In the genomic region with DNA sequence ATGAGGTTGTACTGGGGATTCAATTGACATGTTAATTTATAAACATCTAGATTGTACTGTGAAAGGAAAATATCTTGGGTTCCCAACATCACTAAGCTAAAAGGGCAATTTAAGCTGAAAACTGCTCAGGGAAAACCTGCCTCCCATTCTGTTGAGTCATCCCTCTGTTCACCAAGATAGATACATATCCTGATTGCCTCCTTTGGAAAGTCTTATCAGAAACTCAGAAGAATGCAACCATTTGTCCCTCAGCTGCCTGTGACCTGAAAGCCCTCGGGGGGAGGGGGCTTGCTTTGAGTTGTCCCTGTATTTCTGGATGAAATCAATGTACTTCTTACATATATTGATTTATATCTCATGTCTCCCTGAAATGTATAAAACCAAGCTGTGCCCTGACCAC, we compare ENCODE assay signal across 1 cellular context.
TF ChIP-seq lines count a peak whose summit lies in the region.

No MANE protein-coding gene starts in this region.

TF ChIP-seq in K562, 482 proteins besides CTCF, POLR2A, EP300 and RAD21 (continued from another document and continues in another):
- peak; percentile 92 for TF ChIP-seq FOXM1 (IDR thresholded peaks at IDR 0.05; ENCODE audit: low read depth)
- TF ChIP-seq FOXM1 (CRISPR knock-in tag; IDR thresholded peaks at IDR 0.05; ENCODE audit: low read depth) = no peak
- TF ChIP-seq POLR2B (IDR thresholded peaks at IDR 0.05; ENCODE audit: low read depth, partially characterized antibody) = no peak
- TF ChIP-seq XRCC4 (IDR thresholded peaks at IDR 0.05; ENCODE audit: extremely low read depth, insufficient read depth, insufficient read length) = no peak
- peak; percentile 41; the same call in 1 of the 2 replicates for TF ChIP-seq EHMT2 (IDR thresholded peaks at IDR 0.05)
- no peak for TF ChIP-seq SIN3B (IDR thresholded peaks at IDR 0.05; ENCODE audit: low read depth)
- TF ChIP-seq NR4A1 (CRISPR knock-in tag; IDR thresholded peaks at IDR 0.05) = no peak
- TF ChIP-seq NR4A1 (tag; IDR thresholded peaks at IDR 0.05) = 0 out of 2 replicates have a peak, but pooled peaks have one; percentile 28
- peak; percentile 79 to 80; a peak in 2 of 4 replicates for TF ChIP-seq TBL1XR1 (IDR thresholded peaks at IDR 0.05; ENCODE audit: low read length in 2 of 2)
- TF ChIP-seq STAT5A (IDR thresholded peaks at IDR 0.05; ENCODE audit: borderline replicate concordance, low read length) = peak; percentile 76
- peak in 1 of 2 experiments; percentile 88; a peak in 2 of 4 replicates for TF ChIP-seq TEAD1 (CRISPR knock-in tag; IDR thresholded peaks at IDR 0.05)
- no peak for TF ChIP-seq HMG20B (CRISPR knock-in tag; IDR thresholded peaks at IDR 0.05)
- TF ChIP-seq, protein P1, sequence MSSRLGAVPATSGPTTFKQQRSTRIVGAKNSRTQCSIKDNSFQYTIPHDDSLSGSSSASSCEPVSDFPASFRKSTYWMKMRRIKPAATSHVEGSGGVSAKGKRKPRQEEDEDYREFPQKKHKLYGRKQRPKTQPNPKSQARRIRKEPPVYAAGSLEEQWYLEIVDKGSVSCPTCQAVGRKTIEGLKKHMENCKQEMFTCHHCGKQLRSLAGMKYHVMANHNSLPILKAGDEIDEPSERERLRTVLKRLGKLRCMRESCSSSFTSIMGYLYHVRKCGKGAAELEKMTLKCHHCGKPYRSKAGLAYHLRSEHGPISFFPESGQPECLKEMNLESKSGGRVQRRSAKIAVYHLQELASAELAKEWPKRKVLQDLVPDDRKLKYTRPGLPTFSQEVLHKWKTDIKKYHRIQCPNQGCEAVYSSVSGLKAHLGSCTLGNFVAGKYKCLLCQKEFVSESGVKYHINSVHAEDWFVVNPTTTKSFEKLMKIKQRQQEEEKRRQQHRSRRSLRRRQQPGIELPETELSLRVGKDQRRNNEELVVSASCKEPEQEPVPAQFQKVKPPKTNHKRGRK (tag; IDR thresholded peaks at IDR 0.05) = no peak
- TF ChIP-seq, protein P2, sequence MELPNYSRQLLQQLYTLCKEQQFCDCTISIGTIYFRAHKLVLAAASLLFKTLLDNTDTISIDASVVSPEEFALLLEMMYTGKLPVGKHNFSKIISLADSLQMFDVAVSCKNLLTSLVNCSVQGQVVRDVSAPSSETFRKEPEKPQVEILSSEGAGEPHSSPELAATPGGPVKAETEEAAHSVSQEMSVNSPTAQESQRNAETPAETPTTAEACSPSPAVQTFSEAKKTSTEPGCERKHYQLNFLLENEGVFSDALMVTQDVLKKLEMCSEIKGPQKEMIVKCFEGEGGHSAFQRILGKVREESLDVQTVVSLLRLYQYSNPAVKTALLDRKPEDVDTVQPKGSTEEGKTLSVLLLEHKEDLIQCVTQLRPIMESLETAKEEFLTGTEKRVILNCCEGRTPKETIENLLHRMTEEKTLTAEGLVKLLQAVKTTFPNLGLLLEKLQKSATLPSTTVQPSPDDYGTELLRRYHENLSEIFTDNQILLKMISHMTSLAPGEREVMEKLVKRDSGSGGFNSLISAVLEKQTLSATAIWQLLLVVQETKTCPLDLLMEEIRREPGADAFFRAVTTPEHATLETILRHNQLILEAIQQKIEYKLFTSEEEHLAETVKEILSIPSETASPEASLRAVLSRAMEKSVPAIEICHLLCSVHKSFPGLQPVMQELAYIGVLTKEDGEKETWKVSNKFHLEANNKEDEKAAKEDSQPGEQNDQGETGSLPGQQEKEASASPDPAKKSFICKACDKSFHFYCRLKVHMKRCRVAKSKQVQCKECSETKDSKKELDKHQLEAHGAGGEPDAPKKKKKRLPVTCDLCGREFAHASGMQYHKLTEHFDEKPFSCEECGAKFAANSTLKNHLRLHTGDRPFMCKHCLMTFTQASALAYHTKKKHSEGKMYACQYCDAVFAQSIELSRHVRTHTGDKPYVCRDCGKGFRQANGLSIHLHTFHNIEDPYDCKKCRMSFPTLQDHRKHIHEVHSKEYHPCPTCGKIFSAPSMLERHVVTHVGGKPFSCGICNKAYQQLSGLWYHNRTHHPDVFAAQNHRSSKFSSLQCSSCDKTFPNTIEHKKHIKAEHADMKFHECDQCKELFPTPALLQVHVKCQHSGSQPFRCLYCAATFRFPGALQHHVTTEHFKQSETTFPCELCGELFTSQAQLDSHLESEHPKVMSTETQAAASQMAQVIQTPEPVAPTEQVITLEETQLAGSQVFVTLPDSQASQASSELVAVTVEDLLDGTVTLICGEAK (IDR thresholded peaks at IDR 0.05) = 0 out of 2 replicates have a peak, but pooled peaks have one; percentile 3
- TF ChIP-seq, protein P2 (CRISPR knock-in tag; IDR thresholded peaks at IDR 0.05) = no peak
- TF ChIP-seq KLF16 (IDR thresholded peaks at IDR 0.05) = peak; percentile 85
- no peak for TF ChIP-seq ZNF75A (CRISPR knock-in tag; IDR thresholded peaks at IDR 0.05)
- peak; percentile 93 for TF ChIP-seq JUND (IDR thresholded peaks at IDR 0.05; ENCODE audit: borderline replicate concordance, low read depth, low read length)
- peak; percentile 85; the same call in 1 of the 3 replicates for TF ChIP-seq JUND (tag; IDR thresholded peaks at IDR 0.05; ENCODE audit: borderline replicate concordance, low read depth, low read length)
- peak; percentile 75 for TF ChIP-seq RNF2 (IDR thresholded peaks at IDR 0.05)
- TF ChIP-seq, protein P3, sequence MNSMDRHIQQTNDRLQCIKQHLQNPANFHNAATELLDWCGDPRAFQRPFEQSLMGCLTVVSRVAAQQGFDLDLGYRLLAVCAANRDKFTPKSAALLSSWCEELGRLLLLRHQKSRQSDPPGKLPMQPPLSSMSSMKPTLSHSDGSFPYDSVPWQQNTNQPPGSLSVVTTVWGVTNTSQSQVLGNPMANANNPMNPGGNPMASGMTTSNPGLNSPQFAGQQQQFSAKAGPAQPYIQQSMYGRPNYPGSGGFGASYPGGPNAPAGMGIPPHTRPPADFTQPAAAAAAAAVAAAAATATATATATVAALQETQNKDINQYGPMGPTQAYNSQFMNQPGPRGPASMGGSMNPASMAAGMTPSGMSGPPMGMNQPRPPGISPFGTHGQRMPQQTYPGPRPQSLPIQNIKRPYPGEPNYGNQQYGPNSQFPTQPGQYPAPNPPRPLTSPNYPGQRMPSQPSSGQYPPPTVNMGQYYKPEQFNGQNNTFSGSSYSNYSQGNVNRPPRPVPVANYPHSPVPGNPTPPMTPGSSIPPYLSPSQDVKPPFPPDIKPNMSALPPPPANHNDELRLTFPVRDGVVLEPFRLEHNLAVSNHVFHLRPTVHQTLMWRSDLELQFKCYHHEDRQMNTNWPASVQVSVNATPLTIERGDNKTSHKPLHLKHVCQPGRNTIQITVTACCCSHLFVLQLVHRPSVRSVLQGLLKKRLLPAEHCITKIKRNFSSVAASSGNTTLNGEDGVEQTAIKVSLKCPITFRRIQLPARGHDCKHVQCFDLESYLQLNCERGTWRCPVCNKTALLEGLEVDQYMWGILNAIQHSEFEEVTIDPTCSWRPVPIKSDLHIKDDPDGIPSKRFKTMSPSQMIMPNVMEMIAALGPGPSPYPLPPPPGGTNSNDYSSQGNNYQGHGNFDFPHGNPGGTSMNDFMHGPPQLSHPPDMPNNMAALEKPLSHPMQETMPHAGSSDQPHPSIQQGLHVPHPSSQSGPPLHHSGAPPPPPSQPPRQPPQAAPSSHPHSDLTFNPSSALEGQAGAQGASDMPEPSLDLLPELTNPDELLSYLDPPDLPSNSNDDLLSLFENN (IDR thresholded peaks at IDR 0.05; ENCODE audit: low read depth in 2 of 2, low read length in 2 of 2) = peak in 1 of 2 experiments; percentile 78; a peak in 2 of 4 replicates
- no peak for TF ChIP-seq NR2C1 (IDR thresholded peaks at IDR 0.05)
- peak; percentile 27; the same call in 1 of the 2 replicates for TF ChIP-seq NR2C1 (tag; IDR thresholded peaks at IDR 0.05)
- no peak for TF ChIP-seq CBFB (CRISPR knock-in tag; IDR thresholded peaks at IDR 0.05)
- TF ChIP-seq ARNT (IDR thresholded peaks at IDR 0.05) = peak in 1 of 2 experiments; percentile 82; a peak in 1 of 4 replicates
- peak; percentile 86 for TF ChIP-seq PML (IDR thresholded peaks at IDR 0.05; ENCODE audit: low read length)
- peak; percentile 65; the same call in 1 of the 2 replicates for TF ChIP-seq JUN (IDR thresholded peaks at IDR 0.05; ENCODE audit: borderline replicate concordance, low read depth, low read length)
- TF ChIP-seq JUN (CRISPR knock-in tag; IDR thresholded peaks at IDR 0.05; ENCODE audit: borderline replicate concordance) = no peak
- TF ChIP-seq MAFK (IDR thresholded peaks at IDR 0.05; ENCODE audit: low read length) = peak; percentile 86
- TF ChIP-seq ZNF143 (CRISPR knock-in tag; IDR thresholded peaks at IDR 0.05) = no peak
- TF ChIP-seq, protein P4, sequence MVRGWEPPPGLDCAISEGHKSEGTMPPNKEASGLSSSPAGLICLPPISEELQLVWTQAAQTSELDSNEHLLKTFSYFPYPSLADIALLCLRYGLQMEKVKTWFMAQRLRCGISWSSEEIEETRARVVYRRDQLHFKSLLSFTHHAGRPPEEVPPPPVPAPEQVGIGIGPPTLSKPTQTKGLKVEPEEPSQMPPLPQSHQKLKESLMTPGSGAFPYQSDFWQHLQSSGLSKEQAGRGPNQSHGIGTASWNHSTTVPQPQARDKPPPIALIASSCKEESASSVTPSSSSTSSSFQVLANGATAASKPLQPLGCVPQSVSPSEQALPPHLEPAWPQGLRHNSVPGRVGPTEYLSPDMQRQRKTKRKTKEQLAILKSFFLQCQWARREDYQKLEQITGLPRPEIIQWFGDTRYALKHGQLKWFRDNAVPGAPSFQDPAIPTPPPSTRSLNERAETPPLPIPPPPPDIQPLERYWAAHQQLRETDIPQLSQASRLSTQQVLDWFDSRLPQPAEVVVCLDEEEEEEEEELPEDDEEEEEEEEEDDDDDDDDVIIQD (CRISPR knock-in tag; IDR thresholded peaks at IDR 0.05) = no peak
- TF ChIP-seq, protein P5, sequence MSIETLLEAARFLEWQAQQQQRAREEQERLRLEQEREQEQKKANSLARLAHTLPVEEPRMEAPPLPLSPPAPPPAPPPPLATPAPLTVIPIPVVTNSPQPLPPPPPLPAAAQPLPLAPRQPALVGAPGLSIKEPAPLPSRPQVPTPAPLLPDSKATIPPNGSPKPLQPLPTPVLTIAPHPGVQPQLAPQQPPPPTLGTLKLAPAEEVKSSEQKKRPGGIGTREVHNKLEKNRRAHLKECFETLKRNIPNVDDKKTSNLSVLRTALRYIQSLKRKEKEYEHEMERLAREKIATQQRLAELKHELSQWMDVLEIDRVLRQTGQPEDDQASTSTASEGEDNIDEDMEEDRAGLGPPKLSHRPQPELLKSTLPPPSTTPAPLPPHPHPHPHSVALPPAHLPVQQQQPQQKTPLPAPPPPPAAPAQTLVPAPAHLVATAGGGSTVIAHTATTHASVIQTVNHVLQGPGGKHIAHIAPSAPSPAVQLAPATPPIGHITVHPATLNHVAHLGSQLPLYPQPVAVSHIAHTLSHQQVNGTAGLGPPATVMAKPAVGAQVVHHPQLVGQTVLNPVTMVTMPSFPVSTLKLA (conservative IDR thresholded peaks at IDR 0.05) = peak in 1 of 2 experiments; percentile 53; a peak in 2 of 4 replicates
- TF ChIP-seq SMARCC2 (IDR thresholded peaks at IDR 0.05; ENCODE audit: low read depth) = peak; percentile 95
- no peak for TF ChIP-seq POU5F1 (IDR thresholded peaks at IDR 0.05; ENCODE audit: borderline replicate concordance, low read depth, low read length, partially characterized antibody)
- no peak for TF ChIP-seq IRF2 (CRISPR knock-in tag; IDR thresholded peaks at IDR 0.05)
- no peak for TF ChIP-seq NFIX (CRISPR knock-in tag; IDR thresholded peaks at IDR 0.05; ENCODE audit: low read depth)
- TF ChIP-seq SMAD3 (CRISPR knock-in tag; conservative IDR thresholded peaks at IDR 0.05) = no peak
- no peak for TF ChIP-seq CREM (IDR thresholded peaks at IDR 0.05; ENCODE audit: low read depth)
- TF ChIP-seq NCOA1 (IDR thresholded peaks at IDR 0.05; ENCODE audit: low read depth) = peak; percentile 81; the same call in 1 of the 2 replicates
- TF ChIP-seq SOX6 (IDR thresholded peaks at IDR 0.05) = peak; percentile 98
- TF ChIP-seq HDAC1 (IDR thresholded peaks at IDR 0.05) = peak in 1 of 2 experiments; percentile 80; a peak in 2 of 4 replicates
- no peak for TF ChIP-seq HMG20A (CRISPR knock-in tag; conservative IDR thresholded peaks at IDR 0.05)
